ENCODE assay signal across 24 cellular contexts in genomic region chr1:30586671-30587070, GRCh38.
"Had no signal": no experiment of that assay in that cellular context is flagged by ENCODE, and none has a peak within 500 bp of the region (broad histone marks: within the 10 kb centered on the region; RNA-seq: fewer than 3 reads in every experiment).

No MANE protein-coding gene starts in this region.

- ATAC-seq: activated CD4-positive, CD25-positive, alpha-beta regulatory T cell treated with anti-CD3 and anti-CD28 coated beads, Interleukin-2, amount 50 U/mL, for 24 hours; activated naive CD4-positive, alpha-beta T cell treated with anti-CD3 and anti-CD28 coated beads, Interleukin-2, amount 50 U/mL, for 72 hours; gastroesophageal sphincter; naive thymus-derived CD4-positive, alpha-beta T cell; sciatic nerve; stimulated activated effector memory CD8-positive, alpha-beta T cell treated with anti-CD3 and anti-CD28 coated beads, Interleukin-12 subunit alpha, Interleukin-12 subunit beta, amount 100 ng/mL, for 72 hours; T-helper 17 cell had no signal

- H3K4me1 ChIP-seq: gastroesophageal sphincter, uterus had no signal

- H3K4me1 Mint-ChIP-seq: activated CD4-positive, alpha-beta memory T cell treated with anti-CD3 and anti-CD28 coated beads, Interleukin-2, amount 10 ng/mL, durations not matched to agents 7 days and 5 days; activated CD4-positive, alpha-beta T cell treated with anti-CD3 and anti-CD28 coated beads, Interleukin-2, amount 10 ng/mL, durations not matched to agents 7 days and 5 days; memory B cell; naive thymus-derived CD4-positive, alpha-beta T cell; stimulated activated effector memory CD8-positive, alpha-beta T cell treated with anti-CD3 and anti-CD28 coated beads, Interleukin-12 subunit alpha, Interleukin-12 subunit beta, amount 100 ng/mL, for 72 hours; T-helper 17 cell had no signal

- H3K36me3 Mint-ChIP-seq: stimulated activated effector memory CD8-positive, alpha-beta T cell treated with anti-CD3 and anti-CD28 coated beads, Interleukin-12 subunit alpha, Interleukin-12 subunit beta, amount 100 ng/mL, for 72 hours had no signal

- H3K27me3 ChIP-seq: uterus had no signal

- H3K4me3 Mint-ChIP-seq: activated CD4-positive, alpha-beta memory T cell treated with anti-CD3 and anti-CD28 coated beads, Interleukin-2, amount 10 ng/mL, durations not matched to agents 7 days and 5 days; activated CD4-positive, alpha-beta T cell treated with anti-CD3 and anti-CD28 coated beads, Interleukin-2, amount 10 ng/mL, durations not matched to agents 7 days and 5 days; memory B cell; naive thymus-derived CD4-positive, alpha-beta T cell; stimulated activated effector memory CD8-positive, alpha-beta T cell treated with anti-CD3 and anti-CD28 coated beads, Interleukin-12 subunit alpha, Interleukin-12 subunit beta, amount 100 ng/mL, for 72 hours; stimulated activated naive CD8-positive, alpha-beta T cell treated with anti-CD3 and anti-CD28 coated beads, Interleukin-15, Interleukin-2, amounts not matched to agents 100 ng/mL and 50 ng/mL, for 24 hours; T-helper 17 cell had no signal

- H3K27ac ChIP-seq: gastroesophageal sphincter, skin epidermis, thoracic aorta, uterus, WERI-Rb-1 had no signal

- DNase-seq: activated CD4-positive, alpha-beta memory T cell treated with anti-CD3 and anti-CD28 coated beads, Interleukin-2, amount 10 ng/mL, durations not matched to agents 7 days and 5 days; activated CD4-positive, alpha-beta T cell treated with anti-CD3 and anti-CD28 coated beads, Interleukin-2, amount 10 ng/mL, durations not matched to agents 7 days and 5 days; activated T-cell treated with anti-CD3 and anti-CD28 coated beads, Interleukin-2, amount 50 U/mL, for 48 hours; effector memory CD4-positive, alpha-beta T cell; hippocampal formation; midbrain; naive thymus-derived CD4-positive, alpha-beta T cell; posterior cingulate gyrus; stimulated activated CD4-positive, alpha-beta T cell treated with anti-CD3 and anti-CD28 coated beads, Interleukin-4, amount 100 ng/mL, for 24 hours; T-helper 17 cell; T1000; trophoblast cell; uterus; WERI-Rb-1 had no signal

- H3K27ac Mint-ChIP-seq: activated CD4-positive, alpha-beta memory T cell treated with anti-CD3 and anti-CD28 coated beads, Interleukin-2, amount 10 ng/mL, durations not matched to agents 7 days and 5 days; activated CD4-positive, alpha-beta T cell treated with anti-CD3 and anti-CD28 coated beads, Interleukin-2, amount 10 ng/mL, durations not matched to agents 7 days and 5 days; activated naive CD4-positive, alpha-beta T cell treated with anti-CD3 and anti-CD28 coated beads, Interleukin-2, amount 50 U/mL, for 72 hours; activated T-helper 2 cell treated with anti-CD3 and anti-CD28 coated beads, Interferon-gamma antibody, Interleukin-2, Interleukin-4, amounts not matched to agents 10 μg/mL and 5 μg/mL and 100 μg/mL, durations not matched to agents 14 hours and 24 hours and 36 hours; memory B cell; stimulated activated effector memory CD8-positive, alpha-beta T cell treated with anti-CD3 and anti-CD28 coated beads, Interleukin-12 subunit alpha, Interleukin-12 subunit beta, amount 100 ng/mL, for 72 hours; stimulated activated naive CD8-positive, alpha-beta T cell treated with anti-CD3 and anti-CD28 coated beads, Interleukin-15, Interleukin-2, amounts not matched to agents 100 ng/mL and 50 ng/mL, for 24 hours; T-helper 17 cell had no signal

- H3K9me3 ChIP-seq: thoracic aorta, uterus had no signal
